In genomic region chr14:103890836-103891666, GRCh38 we compare ENCODE assay signal across 1 cellular context.
TF ChIP-seq lines count a peak whose summit lies in the region.

No MANE protein-coding gene starts in this region.

TF ChIP-seq in HepG2, 621 proteins besides CTCF, POLR2A, EP300 and RAD21 (continued from another document and continues in another):
- no peak for TF ChIP-seq ATF6 (CRISPR knock-in tag; conservative IDR thresholded peaks at IDR 0.05)
- peak; percentile 46 for TF ChIP-seq ZMYM3 (CRISPR knock-in tag; IDR thresholded peaks at IDR 0.05)
- TF ChIP-seq GTF3A (CRISPR knock-in tag; conservative IDR thresholded peaks at IDR 0.05): no peak
- TF ChIP-seq ELF1 (CRISPR knock-in tag; IDR thresholded peaks at IDR 0.05): peak; percentile 16; the same call in 1 of the 2 replicates
- no peak for TF ChIP-seq ATF7-NPFF (CRISPR knock-in tag; IDR thresholded peaks at IDR 0.05; ENCODE audit: low read depth)
- TF ChIP-seq KIAA2018 (CRISPR knock-in tag; IDR thresholded peaks at IDR 0.05; ENCODE audit: borderline replicate concordance): no peak
- TF ChIP-seq ATF2 (CRISPR knock-in tag; IDR thresholded peaks at IDR 0.05): no peak
- TF ChIP-seq POLR2AphosphoS2 (IDR thresholded peaks at IDR 0.05; ENCODE audit: low read depth, low read length): no peak
- TF ChIP-seq SP5 (CRISPR knock-in tag; IDR thresholded peaks at IDR 0.05; ENCODE audit: borderline replicate concordance, low read depth): 0 out of 2 replicates have a peak, but pooled peaks have one; percentile 8
- peak; percentile 24; the same call in 1 of the 2 replicates for TF ChIP-seq ARID4A (CRISPR knock-in tag; IDR thresholded peaks at IDR 0.05; ENCODE audit: borderline replicate concordance)
- TF ChIP-seq ZNF512B (CRISPR knock-in tag; IDR thresholded peaks at IDR 0.05; ENCODE audit: borderline replicate concordance): no peak
- peak; percentile 51; the same call in 1 of the 2 replicates for TF ChIP-seq ZNF800 (CRISPR knock-in tag; IDR thresholded peaks at IDR 0.05)
- TF ChIP-seq ZFP36 (IDR thresholded peaks at IDR 0.05; ENCODE audit: borderline replicate concordance, low read depth, low read length, partially characterized antibody): no peak
- no peak for TF ChIP-seq NCOR1 (IDR thresholded peaks at IDR 0.05; ENCODE audit: borderline replicate concordance, low read length)
- TF ChIP-seq ATM (IDR thresholded peaks at IDR 0.05; ENCODE audit: borderline replicate concordance): no peak
- TF ChIP-seq TIGD3 (CRISPR knock-in tag; IDR thresholded peaks at IDR 0.05; ENCODE audit: borderline replicate concordance): no peak
- no peak for TF ChIP-seq CBX1 (IDR thresholded peaks at IDR 0.05; ENCODE audit: low read depth)
- peak; percentile 67 for TF ChIP-seq ZNF574 (CRISPR knock-in tag; IDR thresholded peaks at IDR 0.05)
- no peak for TF ChIP-seq MIER2 (CRISPR knock-in tag; IDR thresholded peaks at IDR 0.05)
- no peak for TF ChIP-seq E2F1 (CRISPR knock-in tag; IDR thresholded peaks at IDR 0.05)
- TF ChIP-seq NCOA5 (CRISPR knock-in tag; IDR thresholded peaks at IDR 0.05): no peak
- TF ChIP-seq TEAD3 (CRISPR knock-in tag; optimal IDR thresholded peaks at IDR 0.05; ENCODE audit: borderline replicate concordance): no peak
- TF ChIP-seq ZBTB7A (CRISPR knock-in tag; IDR thresholded peaks at IDR 0.05): no peak
- no peak for TF ChIP-seq ZC3H13 (CRISPR knock-in tag; IDR thresholded peaks at IDR 0.05)
